ENCODE assay signal across 37 cellular contexts in the genomic region with DNA sequence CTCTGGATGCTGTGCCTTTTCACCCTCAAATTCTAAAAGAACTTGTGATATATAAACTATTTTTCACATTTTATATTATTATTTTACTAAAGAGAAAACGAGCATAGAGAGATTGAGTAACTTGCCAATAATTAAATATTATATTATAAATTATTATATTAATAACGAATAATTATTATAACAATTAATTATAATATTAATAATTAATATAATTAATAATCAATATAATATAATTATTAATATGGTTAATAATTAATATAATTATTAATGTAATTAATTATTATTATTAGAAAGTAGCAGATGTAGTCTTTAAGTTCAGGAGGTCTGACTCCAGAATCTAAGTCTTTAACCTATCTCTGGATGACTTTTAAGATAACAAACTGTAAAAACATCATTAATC. TPM values are rescaled to one million over a fixed set of nuclear protein-coding genes. Genes with fewer than 3 reads are reported as not detected.
"Had no signal": no experiment of that assay in that cellular context is flagged by ENCODE, and none has a peak within 500 bp of the region (broad histone marks: within the 10 kb centered on the region; RNA-seq: fewer than 3 reads in every experiment).

No MANE protein-coding gene starts in this region.

- H3K4me1 Mint-ChIP-seq: brain had no signal

- DNase-seq: activated CD4-positive, alpha-beta T cell treated with anti-CD3 and anti-CD28 coated beads, Interleukin-2, amount 10 ng/mL, durations not matched to agents 24 days and 14 days; activated CD4-positive, alpha-beta T cell treated with anti-CD3 and anti-CD28 coated beads, Interleukin-2, amount 50 U/mL, for 4 hours; activated CD8-positive, alpha-beta T cell treated with anti-CD3 and anti-CD28 coated beads for 36 hours; activated naive CD4-positive, alpha-beta T cell treated with anti-CD3 and anti-CD28 coated beads for 36 hours; activated T-cell treated with anti-CD3 and anti-CD28 coated beads, Interleukin-2, amount 50 U/mL, for 24 hours; adrenal gland; caudate nucleus; cerebellar nuclear complex; MM.1S; MV-4-11; NCI-H1092; NCI-H1417; NCI-H146; NCI-H187; NCI-H2029 treated with DMSO at 0.1 percent for 48 hours; NCI-H2107; NCI-H2171; NCI-H510A; NCI-H526; NCI-H748 treated with DMSO at 0.1 percent for 48 hours; NK-92 treated with Interleukin-12 subunit alpha and Interleukin-12 subunit beta, amount 100 ng/mL, for 24 hours; PC-3; Peyer's patch; Right ventricle myocardium superior; SW 1271; T-helper 1 cell; T-helper 9 cell; WERI-Rb-1 had no signal

- H3K9me3 ChIP-seq: adrenal gland, Peyer's patch had no signal

- H3K27ac ChIP-seq: adrenal gland, KMS-11, Peyer's patch, RWPE1, WERI-Rb-1 had no signal

- H3K27me3 ChIP-seq: adrenal gland, Peyer's patch had no signal

- H3K4me3 ChIP-seq: adrenal gland, Peyer's patch had no signal

- H3K27me3 Mint-ChIP-seq: activated CD8-positive, alpha-beta T cell treated with anti-CD3 and anti-CD28 coated beads for 36 hours; activated T-cell treated with anti-CD3 and anti-CD28 coated beads, Interleukin-2, amount 50 U/mL, for 24 hours had no signal

- H3K9ac ChIP-seq: KMS-11 had no signal

- H3K36me3 ChIP-seq: adrenal gland, Peyer's patch, WERI-Rb-1 had no signal

- FAIRE-seq: astrocyte, bronchial epithelial cell had no signal

- H3K4me1 ChIP-seq: adrenal gland, Peyer's patch had no signal

- H3K4me3 Mint-ChIP-seq: activated CD4-positive, alpha-beta T cell treated with anti-CD3 and anti-CD28 coated beads, Interleukin-2, amount 10 ng/mL, durations not matched to agents 24 days and 14 days; activated CD8-positive, alpha-beta T cell treated with anti-CD3 and anti-CD28 coated beads for 36 hours; activated naive CD4-positive, alpha-beta T cell treated with anti-CD3 and anti-CD28 coated beads for 36 hours; activated T-cell treated with anti-CD3 and anti-CD28 coated beads, Interleukin-2, amount 50 U/mL, for 24 hours; activated T-helper 1 cell treated with anti-CD3 and anti-CD28 coated beads, Interleukin-12 subunit alpha, Interleukin-12 subunit beta, Interleukin-2, Interleukin-4 antibody, amounts not matched to agents 30 ng/mL and 10 ng/mL and 1 ng/mL, durations not matched to agents 14 hours and 24 hours and 36 hours; brain had no signal

- H3K4me2 ChIP-seq: KMS-11 had no signal

- H3K36me3 Mint-ChIP-seq: activated naive CD4-positive, alpha-beta T cell treated with anti-CD3 and anti-CD28 coated beads, Interleukin-2, amount 50 U/mL, for 72 hours; brain had no signal

- H3K27ac Mint-ChIP-seq: activated CD4-positive, alpha-beta T cell treated with anti-CD3 and anti-CD28 coated beads, Interleukin-2, amount 10 ng/mL, durations not matched to agents 24 days and 14 days; activated naive CD4-positive, alpha-beta T cell treated with anti-CD3 and anti-CD28 coated beads for 36 hours; activated naive CD4-positive, alpha-beta T cell treated with anti-CD3 and anti-CD28 coated beads, Interleukin-2, amount 50 U/mL, for 72 hours; activated T-cell treated with anti-CD3 and anti-CD28 coated beads, Interleukin-2, amount 50 U/mL, for 24 hours; activated T-helper 1 cell treated with anti-CD3 and anti-CD28 coated beads, Interleukin-12 subunit alpha, Interleukin-12 subunit beta, Interleukin-2, Interleukin-4 antibody, amounts not matched to agents 30 ng/mL and 10 ng/mL and 1 ng/mL, durations not matched to agents 14 hours and 24 hours and 36 hours; brain had no signal

- H3K9me3 Mint-ChIP-seq: activated CD4-positive, alpha-beta T cell treated with anti-CD3 and anti-CD28 coated beads, Interleukin-2, amount 10 ng/mL, durations not matched to agents 24 days and 14 days; activated CD8-positive, alpha-beta T cell treated with anti-CD3 and anti-CD28 coated beads for 36 hours; activated naive CD4-positive, alpha-beta T cell treated with anti-CD3 and anti-CD28 coated beads for 36 hours; activated naive CD4-positive, alpha-beta T cell treated with anti-CD3 and anti-CD28 coated beads, Interleukin-2, amount 50 U/mL, for 72 hours; activated T-cell treated with anti-CD3 and anti-CD28 coated beads, Interleukin-2, amount 50 U/mL, for 24 hours; activated T-helper 1 cell treated with anti-CD3 and anti-CD28 coated beads, Interleukin-12 subunit alpha, Interleukin-12 subunit beta, Interleukin-2, Interleukin-4 antibody, amounts not matched to agents 30 ng/mL and 10 ng/mL and 1 ng/mL, durations not matched to agents 14 hours and 24 hours and 36 hours; brain had no signal

RNA-seq across cellular contexts. Expression of a gene that starts 20.1 kb away (rescaled TPM):
- total RNA-seq: activated CD4-positive, alpha-beta T cell treated with anti-CD3 and anti-CD28 coated beads, Interleukin-2, amount 10 ng/mL, durations not matched to agents 24 days and 14 days; activated CD8-positive, alpha-beta memory T cell treated with anti-CD3 and anti-CD28 coated beads for 36 hours; activated CD8-positive, alpha-beta T cell treated with anti-CD3 and anti-CD28 coated beads for 36 hours; activated naive CD4-positive, alpha-beta T cell treated with anti-CD3 and anti-CD28 coated beads for 36 hours; activated naive CD4-positive, alpha-beta T cell treated with anti-CD3 and anti-CD28 coated beads, Interleukin-2, amount 50 U/mL, for 72 hours; activated T-helper 1 cell treated with anti-CD3 and anti-CD28 coated beads, Interleukin-12 subunit alpha, Interleukin-12 subunit beta, Interleukin-2, Interleukin-4 antibody, amounts not matched to agents 30 ng/mL and 10 ng/mL and 1 ng/mL, durations not matched to agents 14 hours and 24 hours and 36 hours; adrenal gland; astrocyte; bronchial epithelial cell; LHCN-M2; PC-3; Peyer's patch; Right ventricle myocardium superior had no signal
- polyA plus RNA-seq: adrenal gland had no signal
